Comparison of ENCODE assay signal across 7 cellular contexts in the genomic region with DNA sequence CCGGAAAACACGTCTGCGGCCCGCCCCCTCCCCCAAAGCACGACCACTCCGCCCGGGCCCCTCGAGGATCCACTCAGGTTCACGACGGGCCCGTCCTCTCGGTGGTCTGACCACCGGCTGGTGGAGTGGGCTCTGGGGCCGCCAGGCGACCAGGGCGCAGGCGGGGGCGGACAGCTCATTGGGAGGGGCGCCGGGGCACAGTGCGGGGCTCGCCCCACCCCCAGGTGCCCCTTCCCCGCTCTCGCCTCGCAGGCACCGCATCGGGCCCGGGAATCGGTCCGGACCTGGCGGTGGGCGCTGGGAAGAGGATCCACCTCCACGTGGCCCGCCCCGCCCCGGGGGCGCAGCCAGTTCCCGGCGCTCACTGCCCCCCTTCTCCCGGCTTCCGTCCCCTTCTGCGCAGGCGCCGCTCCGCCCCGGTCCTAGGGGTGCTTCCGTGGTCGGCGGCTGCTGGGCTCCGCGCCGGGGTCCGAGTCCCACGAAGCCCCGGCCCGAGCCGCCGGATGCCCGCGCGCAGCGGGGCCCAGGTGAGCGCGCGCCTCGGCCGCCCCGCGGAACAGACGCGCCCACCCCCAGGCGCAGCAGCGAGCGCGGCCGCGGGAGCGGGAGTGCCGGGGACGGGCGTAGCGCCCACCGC. TPM values are rescaled to one million over a fixed set of nuclear protein-coding genes. Genes with fewer than 3 reads are reported as not detected.
DNase-seq lines count a peak whose midpoint lies in the region; ATAC-seq and TF ChIP-seq lines count a peak whose summit lies in the region.

A gene with protein sequence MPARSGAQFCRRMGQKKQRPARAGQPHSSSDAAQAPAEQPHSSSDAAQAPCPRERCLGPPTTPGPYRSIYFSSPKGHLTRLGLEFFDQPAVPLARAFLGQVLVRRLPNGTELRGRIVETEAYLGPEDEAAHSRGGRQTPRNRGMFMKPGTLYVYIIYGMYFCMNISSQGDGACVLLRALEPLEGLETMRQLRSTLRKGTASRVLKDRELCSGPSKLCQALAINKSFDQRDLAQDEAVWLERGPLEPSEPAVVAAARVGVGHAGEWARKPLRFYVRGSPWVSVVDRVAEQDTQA (plus strand): TSS at position 419 of the 637 bp plus-strand sequence. CDS start 85 bp downstream, at position 504.

- peaks cover 31% of the 10 kb centered on the region for H3F3A ChIP-seq in smooth muscle cell (ENCODE audit: low read depth)

- no peaks in the 10 kb centered on the region for H3K79me2 ChIP-seq in smooth muscle cell (ENCODE audit: low read depth)

- TF ChIP-seq CTCF in GM13976 (IDR thresholded peaks at IDR 0.05; ENCODE audit: borderline replicate concordance, control extremely low read depth, extremely low read depth, insufficient read depth, missing control alignments): no peak
- TF ChIP-seq CTCF in WERI-Rb-1 (IDR thresholded peaks at IDR 0.05; ENCODE audit: low read depth, low read length): no peak
- TF ChIP-seq CTCF in breast epithelium (IDR thresholded peaks at IDR 0.05): peak in 1 of 3 donors; percentile 17
- no peak for TF ChIP-seq CTCF in smooth muscle cell (IDR thresholded peaks at IDR 0.05; ENCODE audit: borderline replicate concordance, insufficient read depth, poor library complexity, severe bottlenecking)

- H3K4me3 ChIP-seq in WERI-Rb-1 (ENCODE audit: low read depth, low read length): peak within 1 kb of the TSS; percentile 53
- peak within 1 kb of the TSS; percentile 71 to 99 (median 83) for H3K4me3 ChIP-seq in breast epithelium
- peak within 1 kb of the TSS; percentile 66 for H3K4me3 ChIP-seq in smooth muscle cell

- intact Hi-C loops in breast epithelium (cut with DNase I; ENCODE audit: low total_unique reads): no loop called here

- under 1% methylated on average over 50 of the region's 83 CpGs for WGBS in smooth muscle cell (ENCODE audit: low lambda C conversion rate)

- H3K4me1 ChIP-seq in breast epithelium (peaks cover 12 to 26% of the 10 kb centered on the region in 2 donors), smooth muscle cell (ENCODE audit: low read depth) (peaks cover 35% of the 10 kb centered on the region)

- H2AFZ ChIP-seq in smooth muscle cell (ENCODE audit: low read depth): peak within 1 kb of the TSS; percentile 69

- in situ Hi-C loops in GM13976 (cut with MboI; ENCODE audit: low sequenced_read_pairs, unreplicated experiment): no loop called here

- H3K4me2 ChIP-seq in smooth muscle cell: peak within 1 kb of the TSS; percentile 97

- ATAC-seq in HG02642 (IDR thresholded peaks at IDR 0.05; ENCODE audit: poor library complexity, unreplicated experiment): peak; percentile 73

- peak; percentile 99 for DNase-seq in GM13976 (ENCODE audit: low spot score)
- DNase-seq in NCI-H2029 (lab: John Stamatoyannopoulos, UW): peak; percentile 63
- DNase-seq in WERI-Rb-1: peak; percentile 88
- DNase-seq in breast epithelium (ENCODE audit: low spot score in 2 of 2): peak; percentile 77 to 83
- peak; percentile 95 for DNase-seq in iPS-NIHi7 (ENCODE audit: extremely low spot score)
- DNase-seq in smooth muscle cell (lab: John Stamatoyannopoulos, UW; ENCODE audit: unreplicated experiment): peak; percentile 66

- H3K9ac ChIP-seq in smooth muscle cell (ENCODE audit: low read depth): peak within 1 kb of the TSS; percentile 76

- peaks cover 7% of the 10 kb centered on the region; the same call in 1 of the 2 replicates for H3K36me3 ChIP-seq in WERI-Rb-1
- H3K36me3 ChIP-seq in breast epithelium: no peaks in the 10 kb centered on the region
- H3K36me3 ChIP-seq in smooth muscle cell (ENCODE audit: low read depth): no peaks in the 10 kb centered on the region

- H3K27ac ChIP-seq in WERI-Rb-1 (peak within 1 kb of the TSS; percentile 61), breast epithelium (peak within 1 kb of the TSS; percentile 91 to 98), smooth muscle cell (ENCODE audit: low read depth) (peak within 1 kb of the TSS; percentile 77)

- TF ChIP-seq POLR2A in breast epithelium (IDR thresholded peaks at IDR 0.05): peak; percentile 69

- no peaks in the 10 kb centered on the region for H3K27me3 ChIP-seq in WERI-Rb-1 (ENCODE audit: insufficient read depth, low read depth, severe bottlenecking)
- H3K27me3 ChIP-seq in breast epithelium: no peaks in the 10 kb centered on the region
- no peaks in the 10 kb centered on the region for H3K27me3 ChIP-seq in smooth muscle cell (ENCODE audit: low read depth)

- no peaks in the 10 kb centered on the region for H4K20me1 ChIP-seq in smooth muscle cell (ENCODE audit: low read depth)

- H3K9me3 ChIP-seq in WERI-Rb-1 (ENCODE audit: severe bottlenecking): no peaks in the 10 kb centered on the region
- no peaks in the 10 kb centered on the region for H3K9me3 ChIP-seq in breast epithelium
- no peaks in the 10 kb centered on the region for H3K9me3 ChIP-seq in smooth muscle cell (replicated peaks; ENCODE audit: low read depth)

RNA-seq across cellular contexts. Expression of the gene that starts here (rescaled TPM):
- total RNA-seq in breast epithelium: 100 to 1,000 TPM in 1 of 3 donors, 10 to 100 TPM in 2; 86.9 to 112 (median 89.1) TPM
- 73.8 and 84.7 TPM in 2 replicates for total RNA-seq in smooth muscle cell
- polyA plus RNA-seq in smooth muscle cell: 104 and 120 TPM in 2 replicates

Comparison
In these comparisons a context has a peak if more than half of its experiments do, and no peak if none do; other contexts are left out.
1. Peak in every context shown above with its lines: DNase-seq, ATAC-seq, H3K4me3 ChIP-seq and H3K27ac ChIP-seq.